9 cellular contexts compared by ENCODE assay signal in the genomic region with DNA sequence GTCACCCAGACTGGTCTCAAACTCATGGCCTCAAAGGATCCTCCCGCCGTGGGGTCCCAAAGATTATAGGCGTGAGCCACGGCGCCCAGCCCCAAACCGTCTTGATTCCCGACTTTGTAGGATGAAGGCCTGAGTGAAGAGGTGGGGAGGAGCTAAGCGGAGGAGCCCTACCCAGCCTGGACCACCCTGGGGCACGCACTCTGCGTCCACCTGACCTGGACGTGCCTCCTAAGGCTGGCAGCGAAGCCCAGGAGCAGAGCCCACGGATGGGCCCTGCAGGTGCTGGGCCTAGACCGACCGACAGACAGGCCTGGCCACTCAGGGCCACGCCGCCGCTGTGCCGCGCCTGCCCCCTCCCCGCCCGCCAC. TPM values are rescaled to one million over a fixed set of nuclear protein-coding genes. Genes with fewer than 3 reads are reported as not detected.
DNase-seq lines count a peak whose midpoint lies in the region; TF ChIP-seq lines count a peak whose summit lies in the region.
"Not testable (repeated sequence)": the region's sequence is repeated elsewhere in the genome, so short reads cannot be mapped to it uniquely, and the experiment has no call there.
"Had no signal": no experiment of that assay in that cellular context is flagged by ENCODE, and none has a peak within 500 bp of the region (broad histone marks: within the 10 kb centered on the region; RNA-seq: fewer than 3 reads in every experiment).

No MANE protein-coding gene starts in this region.

- TF ChIP-seq CTCF in brain microvascular endothelial cell (IDR thresholded peaks at IDR 0.05; ENCODE audit: low read depth, low read length, missing control alignments); stomach (IDR thresholded peaks at IDR 0.05): not testable (repeated sequence)

- TF ChIP-seq EP300 in stomach (IDR thresholded peaks at IDR 0.05) = not testable (repeated sequence)

- H3K4me3 Mint-ChIP-seq in T-helper 2 cell treated with Interferon-gamma antibody and Interleukin-4, amounts not matched to agents 5 μg/mL and 100 μg/mL, for 36 hours = peak overlapping the region; percentile 92

- H3K9me3 ChIP-seq in HAP-1; Karpas-422 (ENCODE audit: low read length); muscle layer of duodenum (ENCODE audit: control insufficient read depth in 1 of 2, low read length in 2 of 2); stomach: not testable (repeated sequence)

- not testable (repeated sequence) for H3K4me1 ChIP-seq in HAP-1
- H3K4me1 ChIP-seq in Karpas-422 (ENCODE audit: low read length) (peaks cover 44% of the 10 kb centered on the region), muscle layer of duodenum (ENCODE audit: control insufficient read depth in 1 of 2, insufficient read depth in 2 of 2, low read length in 2 of 2) (peaks cover 0 to 27% of the 10 kb centered on the region in 2 donors), stomach (peaks cover 15 to 55% (median 37%) of the 10 kb centered on the region in 4 donors)

- H3K4me2 ChIP-seq in Karpas-422 (ENCODE audit: low read depth, low read length, poor library complexity, severe bottlenecking) = peak overlapping the region; percentile 76

- H3K79me2 ChIP-seq in Karpas-422 (ENCODE audit: low read length) = peaks cover 79% of the 10 kb centered on the region

- H3K27me3 Mint-ChIP-seq in T-helper 2 cell treated with Interferon-gamma antibody and Interleukin-4, amounts not matched to agents 5 μg/mL and 100 μg/mL, for 36 hours (ENCODE audit: low read depth) = not testable (repeated sequence)

- H3K4me3 ChIP-seq in HAP-1 (peak overlapping the region; percentile 48), Karpas-422 (ENCODE audit: low read length) (peak overlapping the region; percentile 91), brain microvascular endothelial cell (ENCODE audit: low read depth, low read length) (peak overlapping the region; percentile 62), muscle layer of duodenum (ENCODE audit: low read depth in 1 of 2, low read length in 2 of 2) (peak overlapping the region; percentile 30 to 83), stomach (peak overlapping the region; percentile 74 to 94 (median 86))

- H3K9ac ChIP-seq in Karpas-422 (ENCODE audit: low read length) = peak overlapping the region; percentile 93

- H2AFZ ChIP-seq in Karpas-422 (ENCODE audit: low read length) = not testable (repeated sequence)

- H3K9me3 Mint-ChIP-seq in T-helper 2 cell treated with Interferon-gamma antibody and Interleukin-4, amounts not matched to agents 5 μg/mL and 100 μg/mL, for 36 hours = not testable (repeated sequence)

- peak overlapping the region; percentile 91 for H3K27ac Mint-ChIP-seq in T-helper 2 cell treated with Interferon-gamma antibody and Interleukin-4, amounts not matched to agents 5 μg/mL and 100 μg/mL, for 36 hours

- H3K4me1 Mint-ChIP-seq in T-helper 2 cell treated with Interferon-gamma antibody and Interleukin-4, amounts not matched to agents 5 μg/mL and 100 μg/mL, for 36 hours (ENCODE audit: low read depth) = peaks cover 23% of the 10 kb centered on the region

- peak overlapping the region; percentile 54; the same call in 1 of the 2 replicates for H3K27ac ChIP-seq in Karpas-422 (ENCODE audit: low read length)
- not testable (repeated sequence) for H3K27ac ChIP-seq in brain microvascular endothelial cell; muscle layer of duodenum (ENCODE audit: low read length)
- peak overlapping the region in 1 of 5 donors; percentile 94 for H3K27ac ChIP-seq in stomach

- 8 to 26% (median 16%) methylated on average over 7 to 22 of the region's 22 CpGs for WGBS in stomach, 5 donors

- DNase-seq in DMS79 (lab: John Stamatoyannopoulos, UW) (peak; percentile 30), HAP-1 (ENCODE audit: low spot score in 2 of 2) (peak in 1 of 2 experiments; percentile 44), Karpas-422 (peak; percentile 54), glomerular visceral epithelial cell (ENCODE audit: extremely low spot score) (peak; percentile 18)
- DNase-seq in T-helper 2 cell treated with Interferon-gamma antibody and Interleukin-4, amounts not matched to agents 5 μg/mL and 100 μg/mL, for 36 hours (ENCODE audit: low spot score); brain microvascular endothelial cell; stomach: not testable (repeated sequence)

- not testable (repeated sequence) for H3K27me3 ChIP-seq in HAP-1 (ENCODE audit: low read depth); Karpas-422 (ENCODE audit: low read length); brain microvascular endothelial cell (replicated peaks); muscle layer of duodenum (ENCODE audit: low read depth, low read length); stomach

- in situ Hi-C loops in HAP-1 (cut with MboI; ENCODE audit: low sequenced_read_pairs) = loop anchor here (25.0 kb wide), 1 partner anchor 1129 kb away; a partner anchor contains a TSS
- in situ Hi-C loops in brain microvascular endothelial cell (cut with HindIII; ENCODE audit: low pct_ligation_motif_present, low sequenced_read_pairs) = not testable (repeated sequence)

- peaks cover 24% of the 10 kb centered on the region for H3K36me3 Mint-ChIP-seq in T-helper 2 cell treated with Interferon-gamma antibody and Interleukin-4, amounts not matched to agents 5 μg/mL and 100 μg/mL, for 36 hours (ENCODE audit: low read depth)

- intact Hi-C loops in stomach (cut with DNase I; ENCODE audit: low total_unique reads) = not testable (repeated sequence)

- H3K9me2 ChIP-seq in Karpas-422 (replicated peaks; ENCODE audit: insufficient read depth, low read length) = not testable (repeated sequence)

- not testable (repeated sequence) for H3K36me3 ChIP-seq in HAP-1 (replicated peaks); Karpas-422 (ENCODE audit: insufficient read depth, low read length); brain microvascular endothelial cell (replicated peaks); muscle layer of duodenum (ENCODE audit: control insufficient read depth in 1 of 2, insufficient read depth in 2 of 2, low read length in 2 of 2); stomach

- not testable (repeated sequence) for TF ChIP-seq POLR2A in stomach (IDR thresholded peaks at IDR 0.05)

- H4K20me1 ChIP-seq in Karpas-422 (ENCODE audit: insufficient read depth, low read depth, low read length) = peaks cover 10% of the 10 kb centered on the region; the same call in 1 of the 2 replicates

RNA-seq across cellular contexts. Expression of a gene that starts 0.7 kb away (rescaled TPM):
- 119 and 342 TPM in 2 replicates for total RNA-seq in Karpas-422 (2014; rRNA removed; shearing (Covaris generic); ENCODE audit: low replicate concordance)
- total RNA-seq in stomach = 100 to 1,000 TPM in 1 of 5 donors, 10 to 100 TPM in 3, not detected in 1; 11.6 to 187 (median 73.8) TPM
- 100 to 1,000 TPM; 123 to 231 (median 152) TPM for polyA plus RNA-seq in stomach

RNA-seq across cellular contexts. Expression of a gene that starts 15.5 kb away (rescaled TPM):
- not detected in 2 replicates for total RNA-seq in Karpas-422 (2014; rRNA removed; shearing (Covaris generic); ENCODE audit: low replicate concordance)
- not detected for total RNA-seq in stomach
- under 1 TPM in 1 of 3 donors, not detected in 2; 0.92 TPM for polyA plus RNA-seq in stomach
- total RNA-seq: NCI-H460 had no signal

RNA-seq across cellular contexts. Expression of a gene that starts 36.2 kb away (rescaled TPM):
- 7.8 and 18.6 TPM in 2 replicates for total RNA-seq in Karpas-422 (2014; rRNA removed; shearing (Covaris generic); ENCODE audit: low replicate concordance)
- 1 to 10 TPM in 3 of 5 donors, under 1 TPM in 1, not detected in 1; 0.45 to 5.3 (median 2.5) TPM for total RNA-seq in stomach
- polyA plus RNA-seq in stomach = 1 to 10 TPM; 2.5 to 7.3 (median 6.0) TPM
